ENCODE assay signal across 11 cellular contexts in genomic region chr17:68821860-68822693, GRCh38.
DNase-seq lines count a peak whose midpoint lies in the region; ATAC-seq, FAIRE-seq and TF ChIP-seq lines count a peak whose summit lies in the region.
"Had no signal": no experiment of that assay in that cellular context is flagged by ENCODE, and none has a peak within 500 bp of the region (broad histone marks: within the 10 kb centered on the region; RNA-seq: fewer than 3 reads in every experiment).

No MANE protein-coding gene starts in this region.

- no peaks in the 10 kb centered on the region for H3K36me3 ChIP-seq in psoas muscle (ENCODE audit: insufficient read depth in 1 of 2, low read depth in 1 of 2)
- H3K36me3 ChIP-seq in effector memory CD4-positive, alpha-beta T cell (ENCODE audit: control insufficient read depth, insufficient read depth, low read length) = no peaks in the 10 kb centered on the region
- H3K36me3 ChIP-seq: heart right ventricle had no signal

- peaks cover 2% of the 10 kb centered on the region for H3K4me1 ChIP-seq in psoas muscle
- H3K4me1 ChIP-seq in effector memory CD4-positive, alpha-beta T cell (ENCODE audit: control insufficient read depth, insufficient read depth, low read length, poor library complexity, severe bottlenecking) = no peaks in the 10 kb centered on the region

- no peak for FAIRE-seq in RCC 7860 (lab: Jason Lieb, UNC)

- no peaks in the 10 kb centered on the region for H3K9me3 ChIP-seq in psoas muscle
- no peaks in the 10 kb centered on the region for H3K9me3 ChIP-seq in effector memory CD4-positive, alpha-beta T cell (ENCODE audit: control insufficient read depth, low read length)
- H3K9me3 ChIP-seq: heart right ventricle had no signal

- intact Hi-C loops in psoas muscle (cut with DNase I) = no loop called here

- 7% methylated on average over 3 of the region's 3 CpGs for WGBS in psoas muscle, 3 donors

- H3K27ac ChIP-seq in psoas muscle = no peak overlapping the region
- H3K27ac ChIP-seq in effector memory CD4-positive, alpha-beta T cell (ENCODE audit: insufficient read depth, low read length, poor library complexity, severe bottlenecking) = no peak overlapping the region

- no peak overlapping the region for H3K4me3 ChIP-seq in psoas muscle
- no peak overlapping the region for H3K4me3 ChIP-seq in effector memory CD4-positive, alpha-beta T cell (ENCODE audit: insufficient read depth, low read depth, low read length, poor library complexity, severe bottlenecking)

- H3K27me3 ChIP-seq in psoas muscle (ENCODE audit: insufficient read depth in 3 of 3, low read length in 2 of 3) = peaks cover 0 to 1% (median 0%) of the 10 kb centered on the region in 3 donors
- H3K27me3 ChIP-seq in effector memory CD4-positive, alpha-beta T cell (replicated peaks; ENCODE audit: control insufficient read depth, insufficient read depth, low read length, poor library complexity, severe bottlenecking) = no peaks in the 10 kb centered on the region
- H3K27me3 ChIP-seq: heart right ventricle had no signal

- TF ChIP-seq CTCF in psoas muscle (IDR thresholded peaks at IDR 0.05) (no peak), GM10266 (IDR thresholded peaks at IDR 0.05; ENCODE audit: control insufficient read depth, insufficient read depth, low read depth, missing control alignments) (no peak)

- peak; percentile 71 for DNase-seq in GM04504 (ENCODE audit: low read depth)
- peak; percentile 55 for DNase-seq in RCC 7860 (ENCODE audit: low spot score)
- peak; percentile 82 for DNase-seq in fibroblast of gingiva (ENCODE audit: low read depth)
- DNase-seq in psoas muscle = no peak
- DNase-seq in nucleus accumbens (lab: John Stamatoyannopoulos, UW) = no peak
- no peak for DNase-seq in GM19240 (ENCODE audit: insufficient read length, low spot score)
- DNase-seq in GM10266 (ENCODE audit: extremely low spot score) = no peak
- DNase-seq in effector memory CD4-positive, alpha-beta T cell = no peak
- DNase-seq: activated CD8-positive, alpha-beta memory T cell treated with anti-CD3 and anti-CD28 coated beads, Interleukin-2, amount 50 U/mL, for 48 hours; heart right ventricle; posterior cingulate gyrus had no signal

- ATAC-seq in psoas muscle = peak; percentile 76 to 90 (median 80)

Comparison
In these comparisons a context has a peak if more than half of its experiments do, and no peak if none do; other contexts are left out.
1. DNase-seq: peak in GM04504 (single experiment), RCC 7860 (single experiment) and fibroblast of gingiva (single experiment); none in psoas muscle (0 of 2), nucleus accumbens (0 of 56), GM19240 (single experiment), GM10266 (single experiment) and effector memory CD4-positive, alpha-beta T cell (0 of 3).